In genomic region chr5:54785729-54786548, GRCh38 we compare ENCODE assay signal across 8 cellular contexts.
A peak's percentile ranks its signal among the peaks of the same experiment; 100 is the strongest.
DNase-seq lines count a peak whose midpoint lies in the region; ATAC-seq, FAIRE-seq and TF ChIP-seq lines count a peak whose summit lies in the region.

No MANE protein-coding gene starts in this region.

- peak overlapping the region; percentile 67 to 95 (median 82) for H3K27ac Mint-ChIP-seq in naive B cell

- no peak for TF ChIP-seq CTCF in cardiac fibroblast (IDR thresholded peaks at IDR 0.05; ENCODE audit: low read depth, low read length)

- no peak overlapping the region for H3K4me3 ChIP-seq in cardiac fibroblast (replicated peaks in 1 of 2; ENCODE audit: low read depth in 2 of 2, low read length in 2 of 2)

- no peaks in the 10 kb centered on the region for H3K36me3 Mint-ChIP-seq in naive B cell

- H3K4me3 Mint-ChIP-seq in naive B cell: peak overlapping the region in 6 of 8 donors; percentile 26 to 75 (median 56)

- no peaks in the 10 kb centered on the region for H3K27me3 Mint-ChIP-seq in naive B cell

- peaks cover 15 to 34% (median 27%) of the 10 kb centered on the region in 3 donors for H3K4me1 Mint-ChIP-seq in naive B cell

- FAIRE-seq in GM12892 (lab: Jason Lieb, UNC): no peak

- peaks cover 0 to 11% (median 0%) of the 10 kb centered on the region in 7 donors for H3K9me3 Mint-ChIP-seq in naive B cell

- peak; percentile 92 for ATAC-seq in GM19351 (IDR thresholded peaks at IDR 0.05; ENCODE audit: unreplicated experiment)
- peak; percentile 69 for ATAC-seq in HG03469 (IDR thresholded peaks at IDR 0.05; ENCODE audit: unreplicated experiment)
- ATAC-seq in naive B cell (ENCODE audit: low read depth in 2 of 2): peak; percentile 96 to 98

- no peak for TF ChIP-seq POLR2A in GM12892 (IDR thresholded peaks at IDR 0.05; ENCODE audit: low read depth, low read length)

- DNase-seq in cardiac fibroblast (ENCODE audit: low read depth in 2 of 2) (peak; percentile 14 to 62), naive B cell (peak; percentile 77), mesenteric fat pad (ENCODE audit: low spot score) (no peak), GM12892 (ENCODE audit: insufficient read length) (no peak), NCI-H82 (lab: John Stamatoyannopoulos, UW) (no peak), DMS 273 (lab: John Stamatoyannopoulos, UW; ENCODE audit: unreplicated experiment) (no peak)

Comparison
In these comparisons a context has a peak if more than half of its experiments do, and no peak if none do; other contexts are left out.
1. DNase-seq: peak in cardiac fibroblast (2 of 2) and naive B cell (single experiment); none in mesenteric fat pad (single experiment), GM12892 (single experiment), NCI-H82 (single experiment) and DMS 273 (single experiment).
2. Peak in every context shown above with its lines, with median percentiles within 50 percentile points of each other: ATAC-seq.